ENCODE assay signal across 1 cellular context in the genomic region with DNA sequence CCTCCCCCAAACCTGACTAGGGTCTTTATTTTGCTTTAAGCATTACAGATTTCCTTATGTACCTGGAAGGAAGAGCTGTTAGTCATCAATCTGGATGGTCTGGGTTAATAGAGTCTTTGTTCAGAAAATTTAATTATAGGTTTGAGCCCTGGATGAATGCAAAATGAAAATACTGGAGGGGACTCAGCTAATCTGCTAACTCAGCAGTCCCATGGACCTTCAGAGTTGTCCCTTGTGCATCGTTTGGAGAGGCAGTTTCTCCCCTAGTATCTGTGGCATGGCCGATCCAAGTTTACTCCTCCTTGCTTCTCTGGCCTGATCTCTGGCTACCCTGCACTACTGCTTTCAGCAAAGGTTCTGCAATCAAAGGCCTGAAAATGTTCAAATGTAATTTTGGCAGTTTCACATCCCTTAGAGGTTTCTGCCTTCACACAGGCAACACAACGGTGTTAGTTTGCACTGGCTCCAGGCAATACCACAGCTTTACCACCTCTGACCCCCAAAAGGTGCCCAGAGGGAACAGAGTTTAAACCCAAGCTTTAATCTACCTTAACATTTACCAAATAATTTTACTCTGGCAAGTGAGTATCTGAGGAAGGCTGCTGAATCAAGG.
TF ChIP-seq lines count a peak whose summit lies in the region.

No MANE protein-coding gene starts in this region.

TF ChIP-seq in GM23338, 12 proteins besides CTCF, POLR2A, EP300 and RAD21 (continued from another document):
- TF ChIP-seq, protein P1, sequence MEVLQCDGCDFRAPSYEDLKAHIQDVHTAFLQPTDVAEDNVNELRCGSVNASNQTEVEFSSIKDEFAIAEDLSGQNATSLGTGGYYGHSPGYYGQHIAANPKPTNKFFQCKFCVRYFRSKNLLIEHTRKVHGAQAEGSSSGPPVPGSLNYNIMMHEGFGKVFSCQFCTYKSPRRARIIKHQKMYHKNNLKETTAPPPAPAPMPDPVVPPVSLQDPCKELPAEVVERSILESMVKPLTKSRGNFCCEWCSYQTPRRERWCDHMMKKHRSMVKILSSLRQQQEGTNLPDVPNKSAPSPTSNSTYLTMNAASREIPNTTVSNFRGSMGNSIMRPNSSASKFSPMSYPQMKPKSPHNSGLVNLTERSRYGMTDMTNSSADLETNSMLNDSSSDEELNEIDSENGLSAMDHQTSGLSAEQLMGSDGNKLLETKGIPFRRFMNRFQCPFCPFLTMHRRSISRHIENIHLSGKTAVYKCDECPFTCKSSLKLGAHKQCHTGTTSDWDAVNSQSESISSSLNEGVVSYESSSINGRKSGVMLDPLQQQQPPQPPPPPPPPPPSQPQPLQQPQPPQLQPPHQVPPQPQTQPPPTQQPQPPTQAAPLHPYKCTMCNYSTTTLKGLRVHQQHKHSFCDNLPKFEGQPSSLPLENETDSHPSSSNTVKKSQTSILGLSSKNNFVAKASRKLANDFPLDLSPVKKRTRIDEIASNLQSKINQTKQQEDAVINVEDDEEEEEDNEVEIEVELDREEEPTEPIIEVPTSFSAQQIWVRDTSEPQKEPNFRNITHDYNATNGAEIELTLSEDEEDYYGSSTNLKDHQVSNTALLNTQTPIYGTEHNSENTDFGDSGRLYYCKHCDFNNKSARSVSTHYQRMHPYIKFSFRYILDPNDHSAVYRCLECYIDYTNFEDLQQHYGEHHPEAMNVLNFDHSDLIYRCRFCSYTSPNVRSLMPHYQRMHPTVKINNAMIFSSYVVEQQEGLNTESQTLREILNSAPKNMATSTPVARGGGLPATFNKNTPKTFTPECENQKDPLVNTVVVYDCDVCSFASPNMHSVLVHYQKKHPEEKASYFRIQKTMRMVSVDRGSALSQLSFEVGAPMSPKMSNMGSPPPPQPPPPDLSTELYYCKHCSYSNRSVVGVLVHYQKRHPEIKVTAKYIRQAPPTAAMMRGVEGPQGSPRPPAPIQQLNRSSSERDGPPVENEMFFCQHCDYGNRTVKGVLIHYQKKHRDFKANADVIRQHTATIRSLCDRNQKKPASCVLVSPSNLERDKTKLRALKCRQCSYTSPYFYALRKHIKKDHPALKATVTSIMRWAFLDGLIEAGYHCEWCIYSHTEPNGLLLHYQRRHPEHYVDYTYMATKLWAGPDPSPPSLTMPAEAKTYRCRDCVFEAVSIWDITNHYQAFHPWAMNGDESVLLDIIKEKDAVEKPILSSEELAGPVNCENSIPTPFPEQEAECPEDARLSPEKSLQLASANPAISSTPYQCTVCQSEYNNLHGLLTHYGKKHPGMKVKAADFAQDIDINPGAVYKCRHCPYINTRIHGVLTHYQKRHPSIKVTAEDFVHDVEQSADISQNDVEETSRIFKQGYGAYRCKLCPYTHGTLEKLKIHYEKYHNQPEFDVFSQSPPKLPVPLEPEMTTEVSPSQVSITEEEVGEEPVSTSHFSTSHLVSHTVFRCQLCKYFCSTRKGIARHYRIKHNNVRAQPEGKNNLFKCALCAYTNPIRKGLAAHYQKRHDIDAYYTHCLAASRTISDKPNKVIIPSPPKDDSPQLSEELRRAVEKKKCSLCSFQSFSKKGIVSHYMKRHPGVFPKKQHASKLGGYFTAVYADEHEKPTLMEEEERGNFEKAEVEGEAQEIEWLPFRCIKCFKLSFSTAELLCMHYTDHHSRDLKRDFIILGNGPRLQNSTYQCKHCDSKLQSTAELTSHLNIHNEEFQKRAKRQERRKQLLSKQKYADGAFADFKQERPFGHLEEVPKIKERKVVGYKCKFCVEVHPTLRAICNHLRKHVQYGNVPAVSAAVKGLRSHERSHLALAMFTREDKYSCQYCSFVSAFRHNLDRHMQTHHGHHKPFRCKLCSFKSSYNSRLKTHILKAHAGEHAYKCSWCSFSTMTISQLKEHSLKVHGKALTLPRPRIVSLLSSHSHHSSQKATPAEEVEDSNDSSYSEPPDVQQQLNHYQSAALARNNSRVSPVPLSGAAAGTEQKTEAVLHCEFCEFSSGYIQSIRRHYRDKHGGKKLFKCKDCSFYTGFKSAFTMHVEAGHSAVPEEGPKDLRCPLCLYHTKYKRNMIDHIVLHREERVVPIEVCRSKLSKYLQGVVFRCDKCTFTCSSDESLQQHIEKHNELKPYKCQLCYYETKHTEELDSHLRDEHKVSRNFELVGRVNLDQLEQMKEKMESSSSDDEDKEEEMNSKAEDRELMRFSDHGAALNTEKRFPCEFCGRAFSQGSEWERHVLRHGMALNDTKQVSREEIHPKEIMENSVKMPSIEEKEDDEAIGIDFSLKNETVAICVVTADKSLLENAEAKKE (CRISPR knock-in tag; IDR thresholded peaks at IDR 0.05) = no peak
- TF ChIP-seq, protein P2, sequence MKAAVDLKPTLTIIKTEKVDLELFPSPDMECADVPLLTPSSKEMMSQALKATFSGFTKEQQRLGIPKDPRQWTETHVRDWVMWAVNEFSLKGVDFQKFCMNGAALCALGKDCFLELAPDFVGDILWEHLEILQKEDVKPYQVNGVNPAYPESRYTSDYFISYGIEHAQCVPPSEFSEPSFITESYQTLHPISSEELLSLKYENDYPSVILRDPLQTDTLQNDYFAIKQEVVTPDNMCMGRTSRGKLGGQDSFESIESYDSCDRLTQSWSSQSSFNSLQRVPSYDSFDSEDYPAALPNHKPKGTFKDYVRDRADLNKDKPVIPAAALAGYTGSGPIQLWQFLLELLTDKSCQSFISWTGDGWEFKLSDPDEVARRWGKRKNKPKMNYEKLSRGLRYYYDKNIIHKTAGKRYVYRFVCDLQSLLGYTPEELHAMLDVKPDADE (IDR thresholded peaks at IDR 0.05) = no peak
- TF ChIP-seq NANOG (IDR thresholded peaks at IDR 0.05; ENCODE audit: borderline replicate concordance) (no peak), ZNF114 (CRISPR knock-in tag; IDR thresholded peaks at IDR 0.05) (no peak), EZH2phosphoT487 (IDR thresholded peaks at IDR 0.05; ENCODE audit: unreplicated experiment) (no peak), STAT1 (IDR thresholded peaks at IDR 0.05; ENCODE audit: unreplicated experiment) (no peak), CREB1 (CRISPR knock-in tag; IDR thresholded peaks at IDR 0.05; ENCODE audit: low read depth) (no peak), ZNF331 (CRISPR knock-in tag; IDR thresholded peaks at IDR 0.05; ENCODE audit: low read depth) (no peak), JUNB (IDR thresholded peaks at IDR 0.05; ENCODE audit: unreplicated experiment) (no peak), POLR2AphosphoS5 (IDR thresholded peaks at IDR 0.05; ENCODE audit: low read depth) (no peak)
TF ChIP-seq in GM23338: peak in this region for 0.
